Comparison of ENCODE assay signal across 15 cellular contexts in the genomic region with DNA sequence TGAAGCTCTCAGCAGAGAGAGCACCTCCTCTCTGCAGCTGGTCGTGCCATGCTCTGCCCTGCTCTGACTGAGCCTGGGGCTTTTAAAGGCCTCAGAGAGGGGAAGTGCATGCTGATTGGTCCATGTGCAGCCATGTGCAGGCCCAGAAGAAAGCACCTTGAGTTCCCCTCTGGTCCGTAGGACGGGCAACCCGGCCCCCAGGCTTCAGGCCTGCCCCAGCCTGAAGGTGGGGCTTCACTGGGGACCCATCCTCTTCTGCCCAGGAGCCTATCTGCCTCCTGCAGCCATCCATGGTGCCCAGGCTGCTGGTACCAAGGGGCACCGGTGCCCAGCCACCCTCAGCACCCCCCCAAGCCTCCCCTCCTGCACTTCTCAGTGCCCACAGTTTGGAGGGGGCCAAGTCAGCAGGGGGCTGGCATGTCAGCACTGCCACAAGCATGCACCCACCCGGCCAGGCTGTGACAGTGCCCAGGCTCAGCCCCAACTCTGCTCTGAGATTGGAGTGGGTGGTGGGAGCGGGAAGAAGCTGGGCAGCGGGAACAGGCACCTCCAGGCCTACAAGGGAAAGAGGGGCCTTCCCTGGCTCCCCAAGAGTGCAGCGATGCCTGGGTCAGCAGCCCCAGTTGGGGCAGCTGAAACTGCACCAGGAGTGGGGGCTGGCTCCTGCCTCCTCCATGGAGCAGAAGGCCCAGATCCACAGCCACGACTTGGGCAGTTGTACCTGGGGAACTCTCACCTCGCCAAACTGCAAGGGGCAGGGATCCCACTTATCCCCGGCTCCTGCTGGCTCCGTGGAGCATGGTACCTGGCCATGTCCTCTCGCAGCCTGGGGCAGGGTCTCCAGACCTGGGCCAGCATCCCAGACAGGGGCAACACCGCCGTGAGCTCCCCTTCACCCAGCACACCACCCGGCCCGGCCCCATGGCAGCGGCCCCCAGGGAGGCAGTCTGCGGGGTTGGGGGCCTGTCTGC. TPM values are rescaled to one million over a fixed set of nuclear protein-coding genes. Genes with fewer than 3 reads are reported as not detected.
DNase-seq lines count a peak whose midpoint lies in the region; ATAC-seq and TF ChIP-seq lines count a peak whose summit lies in the region.
"Had no signal": no experiment of that assay in that cellular context is flagged by ENCODE, and none has a peak within 500 bp of the region (broad histone marks: within the 10 kb centered on the region; RNA-seq: fewer than 3 reads in every experiment).

No MANE protein-coding gene starts in this region.

- no peak for ATAC-seq in GM19035 (IDR thresholded peaks at IDR 0.05; ENCODE audit: unreplicated experiment)
- ATAC-seq: T-cell had no signal

- 82 to 87% (median 83%) methylated on average over 13 to 20 of the region's 20 CpGs for WGBS in spleen, 5 donors

- no peak overlapping the region for H3K27ac ChIP-seq in spleen

- peaks cover 0 to 6% (median 0%) of the 10 kb centered on the region in 6 donors for H3K4me1 ChIP-seq in spleen

- H3K36me3 Mint-ChIP-seq in activated T-helper 2 cell treated with anti-CD3 and anti-CD28 coated beads, Interferon-gamma antibody, Interleukin-2, Interleukin-4, amounts not matched to agents 10 μg/mL and 5 μg/mL and 100 μg/mL, durations not matched to agents 14 hours and 24 hours and 36 hours (ENCODE audit: low read depth) = no peaks in the 10 kb centered on the region
- H3K36me3 Mint-ChIP-seq: CD4-positive, CD25-positive, alpha-beta regulatory T cell had no signal

- H3K9me3 ChIP-seq in spleen = peaks cover 0 to 39% (median 19%) of the 10 kb centered on the region in 8 donors

- H3K27me3 ChIP-seq in H7 (ENCODE audit: control insufficient read depth, insufficient read depth, low read length) (no peaks in the 10 kb centered on the region), spleen (replicated peaks in 1 of 7) (peaks cover 0 to 18% (median 0%) of the 10 kb centered on the region in 7 donors)

- intact Hi-C loops in activated T-helper 2 cell treated with anti-CD3 and anti-CD28 coated beads, Interferon-gamma antibody, Interleukin-2, Interleukin-4, amounts not matched to agents 10 μg/mL and 5 μg/mL and 100 μg/mL, durations not matched to agents 14 hours and 24 hours and 36 hours (cut with micrococcal nuclease) = no loop called here
- intact Hi-C loops in spleen (cut with DNase I; ENCODE audit: low total_unique reads) = no loop called here

- peaks cover 18% of the 10 kb centered on the region for H3K9me3 Mint-ChIP-seq in activated T-helper 2 cell treated with anti-CD3 and anti-CD28 coated beads, Interferon-gamma antibody, Interleukin-2, Interleukin-4, amounts not matched to agents 10 μg/mL and 5 μg/mL and 100 μg/mL, durations not matched to agents 14 hours and 24 hours and 36 hours

- no peak for TF ChIP-seq POLR2A in spleen (IDR thresholded peaks at IDR 0.05)

- in situ Hi-C loops in KBM-7 (cut with MboI; ENCODE audit: low pct_unique_long_range_greater_than_20kb, low sequenced_read_pairs) = no loop called here

- peak; percentile 57 for DNase-seq in H7
- peak; percentile 4 for DNase-seq in activated T-helper 2 cell treated with anti-CD3 and anti-CD28 coated beads, Interferon-gamma antibody, Interleukin-2, Interleukin-4, amounts not matched to agents 10 μg/mL and 5 μg/mL and 100 μg/mL, durations not matched to agents 14 hours and 24 hours and 36 hours (ENCODE audit: low spot score)
- peak; percentile 52 for DNase-seq in islet precursor cell
- peak; percentile 48 for DNase-seq in spleen
- no peak for DNase-seq in GM19238 (ENCODE audit: insufficient read length, low spot score)
- DNase-seq in MV-4-11 (lab: John Stamatoyannopoulos, UW) = no peak
- DNase-seq in KBM-7 = no peak
- DNase-seq: activated CD4-positive, alpha-beta T cell treated with anti-CD3 and anti-CD28 coated beads, Interleukin-2, amount 10 ng/mL, durations not matched to agents 7 days and 5 days; activated naive CD8-positive, alpha-beta T cell treated with anti-CD3 and anti-CD28 coated beads for 36 hours; CD4-positive, CD25-positive, alpha-beta regulatory T cell; dermis blood vessel endothelial cell; foreskin melanocyte had no signal

- H3K4me3 Mint-ChIP-seq in activated T-helper 2 cell treated with anti-CD3 and anti-CD28 coated beads, Interferon-gamma antibody, Interleukin-2, Interleukin-4, amounts not matched to agents 10 μg/mL and 5 μg/mL and 100 μg/mL, durations not matched to agents 14 hours and 24 hours and 36 hours (ENCODE audit: low read depth) = no peak overlapping the region
- H3K4me3 Mint-ChIP-seq: activated CD4-positive, alpha-beta T cell treated with anti-CD3 and anti-CD28 coated beads, Interleukin-2, amount 10 ng/mL, durations not matched to agents 7 days and 5 days; activated naive CD8-positive, alpha-beta T cell treated with anti-CD3 and anti-CD28 coated beads for 36 hours; CD4-positive, CD25-positive, alpha-beta regulatory T cell; stimulated activated naive CD8-positive, alpha-beta T cell treated with anti-CD3 and anti-CD28 coated beads, Interleukin-15, Interleukin-2, amounts not matched to agents 100 ng/mL and 50 ng/mL, for 24 hours; T-cell had no signal

- H3K4me3 ChIP-seq in H7 (ENCODE audit: insufficient read depth, low read depth, low read length) (no peak overlapping the region), spleen (no peak overlapping the region)

- H3K36me3 ChIP-seq in H7 (replicated peaks; ENCODE audit: control insufficient read depth, insufficient read depth, low read length) (peaks cover 6% of the 10 kb centered on the region), spleen (peaks cover 0 to 29% (median 19%) of the 10 kb centered on the region in 6 donors)

- TF ChIP-seq CTCF in spleen (IDR thresholded peaks at IDR 0.05 in 8 of 11, conservative IDR thresholded peaks at IDR 0.05 in 3 of 11) = no peak

- H3K27ac Mint-ChIP-seq in activated T-helper 2 cell treated with anti-CD3 and anti-CD28 coated beads, Interferon-gamma antibody, Interleukin-2, Interleukin-4, amounts not matched to agents 10 μg/mL and 5 μg/mL and 100 μg/mL, durations not matched to agents 14 hours and 24 hours and 36 hours = no peak overlapping the region
- H3K27ac Mint-ChIP-seq: activated CD4-positive, alpha-beta T cell treated with anti-CD3 and anti-CD28 coated beads, Interleukin-2, amount 10 ng/mL, durations not matched to agents 7 days and 5 days; activated naive CD8-positive, alpha-beta T cell treated with anti-CD3 and anti-CD28 coated beads for 36 hours; CD4-positive, CD25-positive, alpha-beta regulatory T cell; stimulated activated naive CD8-positive, alpha-beta T cell treated with anti-CD3 and anti-CD28 coated beads, Interleukin-15, Interleukin-2, amounts not matched to agents 100 ng/mL and 50 ng/mL, for 24 hours; T-cell had no signal

- peaks cover 3% of the 10 kb centered on the region for H3K27me3 Mint-ChIP-seq in activated T-helper 2 cell treated with anti-CD3 and anti-CD28 coated beads, Interferon-gamma antibody, Interleukin-2, Interleukin-4, amounts not matched to agents 10 μg/mL and 5 μg/mL and 100 μg/mL, durations not matched to agents 14 hours and 24 hours and 36 hours (ENCODE audit: low read depth)
- H3K27me3 Mint-ChIP-seq: activated naive CD8-positive, alpha-beta T cell treated with anti-CD3 and anti-CD28 coated beads for 36 hours had no signal

- H3K4me1 Mint-ChIP-seq in activated T-helper 2 cell treated with anti-CD3 and anti-CD28 coated beads, Interferon-gamma antibody, Interleukin-2, Interleukin-4, amounts not matched to agents 10 μg/mL and 5 μg/mL and 100 μg/mL, durations not matched to agents 14 hours and 24 hours and 36 hours (ENCODE audit: low read depth) = no peaks in the 10 kb centered on the region
- H3K4me1 Mint-ChIP-seq: activated CD4-positive, alpha-beta T cell treated with anti-CD3 and anti-CD28 coated beads, Interleukin-2, amount 10 ng/mL, durations not matched to agents 7 days and 5 days; CD4-positive, CD25-positive, alpha-beta regulatory T cell; T-cell had no signal

RNA-seq across cellular contexts. Expression of gene COL6A2, which starts 11.6 kb away (rescaled TPM):
- total RNA-seq in H7 (2014; rRNA removed; shearing (Covaris generic)) = 127 and 143 TPM in 2 replicates
- total RNA-seq in activated T-helper 2 cell treated with anti-CD3 and anti-CD28 coated beads, Interferon-gamma antibody, Interleukin-2, Interleukin-4, amounts not matched to agents 10 μg/mL and 5 μg/mL and 100 μg/mL, durations not matched to agents 14 hours and 24 hours and 36 hours = 2.2 TPM in 2 replicates
- total RNA-seq in spleen = 100 to 1,000 TPM; 105 to 259 (median 198) TPM
- 100 to 1,000 TPM; 101 to 244 (median 110) TPM for polyA plus RNA-seq in spleen

RNA-seq across cellular contexts. Expression of gene FTCD, which starts 45.8 kb away (rescaled TPM):
- total RNA-seq in H7 (2014; rRNA removed; shearing (Covaris generic)) = 1.6 TPM in 1 of 2 replicates, not detected in the other
- total RNA-seq in activated T-helper 2 cell treated with anti-CD3 and anti-CD28 coated beads, Interferon-gamma antibody, Interleukin-2, Interleukin-4, amounts not matched to agents 10 μg/mL and 5 μg/mL and 100 μg/mL, durations not matched to agents 14 hours and 24 hours and 36 hours = 0.14 and 0.23 TPM in 2 replicates
- 1 to 10 TPM in 1 of 7 donors, under 1 TPM in 1, not detected in 5; 0.81 to 1.7 TPM for total RNA-seq in spleen
- polyA plus RNA-seq in spleen = 1 to 10 TPM in 1 of 3 donors, under 1 TPM in 2; 0.35 to 2.8 (median 0.38) TPM
- total RNA-seq: activated CD4-positive, alpha-beta T cell treated with anti-CD3 and anti-CD28 coated beads, Interleukin-2, amount 10 ng/mL, durations not matched to agents 7 days and 5 days; CD4-positive, CD25-positive, alpha-beta regulatory T cell had no signal

Comparison
In these comparisons a context has a peak if more than half of its experiments do, and no peak if none do; other contexts are left out.
1. DNase-seq: peak in H7 (single experiment), activated T-helper 2 cell treated with anti-CD3 and anti-CD28 coated beads, Interferon-gamma antibody, Interleukin-2, Interleukin-4, amounts not matched to agents 10 μg/mL and 5 μg/mL and 100 μg/mL, durations not matched to agents 14 hours and 24 hours and 36 hours (single experiment), islet precursor cell (single experiment) and spleen (single experiment); none in GM19238 (single experiment), MV-4-11 (single experiment) and KBM-7 (single experiment).
2. RNA of gene COL6A2, which starts 11.6 kb away (total RNA-seq): 105 to 259 TPM in spleen and 127 to 143 TPM in H7; 2.2 TPM in activated T-helper 2 cell treated with anti-CD3 and anti-CD28 coated beads, Interferon-gamma antibody, Interleukin-2, Interleukin-4, amounts not matched to agents 10 μg/mL and 5 μg/mL and 100 μg/mL, durations not matched to agents 14 hours and 24 hours and 36 hours; every median in the first group is over 10 times any median in the second.